Comparison of ENCODE assay signal across 16 cellular contexts in genomic region chr6:165891320-165891719, GRCh38.
A peak's percentile ranks its signal among the peaks of the same experiment; 100 is the strongest.
DNase-seq lines count a peak whose midpoint lies in the region; ATAC-seq and TF ChIP-seq lines count a peak whose summit lies in the region.
"Had no signal": no experiment of that assay in that cellular context is flagged by ENCODE, and none has a peak within 500 bp of the region (broad histone marks: within the 10 kb centered on the region; RNA-seq: fewer than 3 reads in every experiment).

No MANE protein-coding gene starts in this region.

- H3K27ac ChIP-seq in H9 (ENCODE audit: insufficient read length, low read depth, low read length) (no peak overlapping the region), brain microvascular endothelial cell (no peak overlapping the region), trophoblast cell (ENCODE audit: low read depth, low read length) (no peak overlapping the region)
- H3K27ac ChIP-seq: BLaER1, SK-N-MC had no signal

- no peak overlapping the region for H4K12ac ChIP-seq in trophoblast cell (ENCODE audit: low read depth, low read length)

- H4K8ac ChIP-seq in H9 (replicated peaks; ENCODE audit: insufficient read length, low read depth, low read length) (no peak overlapping the region), trophoblast cell (ENCODE audit: low read depth, low read length) (no peak overlapping the region)

- H3K18ac ChIP-seq in H9 (ENCODE audit: insufficient read length, low read depth, low read length) (no peak overlapping the region), trophoblast cell (ENCODE audit: low read length) (no peak overlapping the region)

- H2BK15ac ChIP-seq in H9 (ENCODE audit: low read depth, low read length): no peak overlapping the region

- H3K9ac ChIP-seq in H9 (ENCODE audit: extremely low read depth, insufficient read length, low read length) (no peak overlapping the region), trophoblast cell (ENCODE audit: low read length) (no peak overlapping the region)
- H3K9ac ChIP-seq: BLaER1 had no signal

- no peaks in the 10 kb centered on the region for H4K20me1 ChIP-seq in H9 (ENCODE audit: control insufficient read depth, insufficient read depth, insufficient read length)
- H4K20me1 ChIP-seq: BLaER1 had no signal

- no CpG with 5 or more reads among the region's 5 CpGs for WGBS in H9 (ENCODE audit: extremely low coverage, insufficient read length, low lambda C conversion rate)
- no CpG with 5 or more reads among the region's 5 CpGs for WGBS in trophoblast cell (ENCODE audit: extremely low coverage, insufficient coverage, insufficient read length)

- H3K23me2 ChIP-seq in H9 (ENCODE audit: insufficient read length, low read depth, low read length, poor library complexity, severe bottlenecking): no peaks in the 10 kb centered on the region

- no peaks in the 10 kb centered on the region for H3K4me1 ChIP-seq in H9 (ENCODE audit: insufficient read depth, low read length)
- no peaks in the 10 kb centered on the region for H3K4me1 ChIP-seq in trophoblast cell (ENCODE audit: control insufficient read depth in 1 of 2, insufficient read depth in 2 of 2, low read length in 2 of 2)
- H3K4me1 ChIP-seq: BLaER1 had no signal

- H3T11ph ChIP-seq in H9 (ENCODE audit: low read length): no peak overlapping the region

- H3K9me3 Mint-ChIP-seq in H9: peaks cover 13 to 15% of the 10 kb centered on the region in 2 experiments
- H3K9me3 Mint-ChIP-seq in activated T-helper 1 cell treated with anti-CD3 and anti-CD28 coated beads, Interleukin-12 subunit alpha, Interleukin-12 subunit beta, Interleukin-2, Interleukin-4 antibody, amounts not matched to agents 30 ng/mL and 10 ng/mL and 1 ng/mL, durations not matched to agents 14 hours and 24 hours and 36 hours: no peaks in the 10 kb centered on the region

- in situ Hi-C loops in brain microvascular endothelial cell (cut with HindIII; ENCODE audit: low pct_ligation_motif_present, low sequenced_read_pairs): loop anchor here (25.0 kb wide), 1 partner anchor 196 kb away; no protein-coding TSS in a partner anchor

- H3K4me2 ChIP-seq in H9 (ENCODE audit: insufficient read depth, insufficient read length, low read length) (no peak overlapping the region), trophoblast cell (ENCODE audit: low read length) (no peak overlapping the region)
- H3K4me2 ChIP-seq: BLaER1 had no signal

- H4K5ac ChIP-seq in H9 (ENCODE audit: insufficient read length, low read depth, low read length): no peak overlapping the region

- ATAC-seq in left cardiac atrium: no peak
- ATAC-seq: CD8-positive, alpha-beta T cell had no signal

- H3K9me3 ChIP-seq in H9 (ENCODE audit: control insufficient read depth, low read depth, low read length) (peaks cover 6% of the 10 kb centered on the region), trophoblast cell (ENCODE audit: insufficient read depth, low read depth, low read length) (peaks cover 1% of the 10 kb centered on the region)

- H3K23ac ChIP-seq in H9 (ENCODE audit: insufficient read length, low read depth, low read length) (no peak overlapping the region), trophoblast cell (ENCODE audit: low read length) (no peak overlapping the region)

- H2AK5ac ChIP-seq in H9 (ENCODE audit: insufficient read length, low read length): no peak overlapping the region
- H2AK5ac ChIP-seq in trophoblast cell (ENCODE audit: low read length): no peak overlapping the region

- DNase-seq in H9 (no peak), brain microvascular endothelial cell (no peak), fibroblast of pulmonary artery (ENCODE audit: low read depth) (no peak), retinal pigment epithelial cell (ENCODE audit: low read depth) (no peak), trophoblast cell (no peak), left cardiac atrium (no peak)
- DNase-seq in activated T-helper 1 cell treated with anti-CD3 and anti-CD28 coated beads, Interleukin-12 subunit alpha, Interleukin-12 subunit beta, Interleukin-2, Interleukin-4 antibody, amounts not matched to agents 30 ng/mL and 10 ng/mL and 1 ng/mL, durations not matched to agents 14 hours and 24 hours and 36 hours (ENCODE audit: low spot score): no peak
- DNase-seq: CD8-positive, alpha-beta T cell; DMS79 treated with DMSO at 0.1 percent for 48 hours; H7; NCI-H187; NCI-H345; Right ventricle myocardium superior had no signal

- peaks cover 46% of the 10 kb centered on the region for H3K27me3 Mint-ChIP-seq in H9 (ENCODE audit: low read depth)
- H3K27me3 Mint-ChIP-seq in activated T-helper 1 cell treated with anti-CD3 and anti-CD28 coated beads, Interleukin-12 subunit alpha, Interleukin-12 subunit beta, Interleukin-2, Interleukin-4 antibody, amounts not matched to agents 30 ng/mL and 10 ng/mL and 1 ng/mL, durations not matched to agents 14 hours and 24 hours and 36 hours (ENCODE audit: insufficient read depth): no peaks in the 10 kb centered on the region
- H3K27me3 Mint-ChIP-seq: IgD-negative memory B cell had no signal

- peaks cover 4 to 17% (median 8%) of the 10 kb centered on the region in 3 experiments; a peak in 6 of 7 replicates for H3K36me3 Mint-ChIP-seq in H9 (ENCODE audit: insufficient read depth in 1 of 3, low read depth in 3 of 3)
- no peaks in the 10 kb centered on the region for H3K36me3 Mint-ChIP-seq in activated T-helper 1 cell treated with anti-CD3 and anti-CD28 coated beads, Interleukin-12 subunit alpha, Interleukin-12 subunit beta, Interleukin-2, Interleukin-4 antibody, amounts not matched to agents 30 ng/mL and 10 ng/mL and 1 ng/mL, durations not matched to agents 14 hours and 24 hours and 36 hours (ENCODE audit: low read depth)
- H3K36me3 Mint-ChIP-seq: CD8-positive, alpha-beta T cell; IgD-negative memory B cell had no signal

- H3K56ac ChIP-seq in H9 (ENCODE audit: insufficient read length, low read depth, low read length): no peak overlapping the region

- H3K27ac Mint-ChIP-seq in H9: no peak overlapping the region
- no peak overlapping the region for H3K27ac Mint-ChIP-seq in activated T-helper 1 cell treated with anti-CD3 and anti-CD28 coated beads, Interleukin-12 subunit alpha, Interleukin-12 subunit beta, Interleukin-2, Interleukin-4 antibody, amounts not matched to agents 30 ng/mL and 10 ng/mL and 1 ng/mL, durations not matched to agents 14 hours and 24 hours and 36 hours
- H3K27ac Mint-ChIP-seq: CD8-positive, alpha-beta T cell had no signal

- TF ChIP-seq CTCF in H9 (conservative IDR thresholded peaks at IDR 0.05): peak; percentile 34; the same call in 1 of the 3 replicates
- TF ChIP-seq CTCF in brain microvascular endothelial cell (IDR thresholded peaks at IDR 0.05; ENCODE audit: low read depth, low read length, missing control alignments): peak; percentile 36
- TF ChIP-seq CTCF in fibroblast of pulmonary artery (IDR thresholded peaks at IDR 0.05; ENCODE audit: low read length, missing control alignments): peak; percentile 5
- peak; percentile 18 for TF ChIP-seq CTCF in retinal pigment epithelial cell (conservative IDR thresholded peaks at IDR 0.05; ENCODE audit: low read depth, low read length)

- H4K91ac ChIP-seq in H9 (ENCODE audit: insufficient read length, low read depth, low read length) (no peak overlapping the region), trophoblast cell (ENCODE audit: low read depth, low read length) (no peak overlapping the region)

- no peak overlapping the region for H2BK120ac ChIP-seq in H9 (ENCODE audit: low read depth, low read length, poor library complexity, severe bottlenecking)
- H2BK120ac ChIP-seq in trophoblast cell (ENCODE audit: insufficient read depth, low read length, poor library complexity): no peak overlapping the region

- H3K27me3 ChIP-seq in H9 (ENCODE audit: insufficient read depth, low read length) (no peaks in the 10 kb centered on the region; the same call in 1 of the 2 replicates), brain microvascular endothelial cell (replicated peaks) (no peaks in the 10 kb centered on the region), trophoblast cell (ENCODE audit: insufficient read depth, low read length) (no peaks in the 10 kb centered on the region)
- H3K27me3 ChIP-seq: BLaER1 had no signal

- no peak overlapping the region for H2BK5ac ChIP-seq in H9 (ENCODE audit: insufficient read length, low read length)
- H2BK5ac ChIP-seq in trophoblast cell (ENCODE audit: low read depth, low read length, poor library complexity): no peak overlapping the region

- H3K14ac ChIP-seq in H9 (ENCODE audit: insufficient read depth, low read length): no peak overlapping the region
- no peak overlapping the region for H3K14ac ChIP-seq in trophoblast cell (ENCODE audit: low read length)

- no peak overlapping the region for H2BK12ac ChIP-seq in H9 (ENCODE audit: insufficient read length, low read depth, low read length)
- no peak overlapping the region for H2BK12ac ChIP-seq in trophoblast cell (ENCODE audit: low read length)

- H3K4me1 Mint-ChIP-seq in H9: peaks cover 0 to 7% of the 10 kb centered on the region in 2 experiments; a peak in 1 of 4 replicates
- no peaks in the 10 kb centered on the region for H3K4me1 Mint-ChIP-seq in activated T-helper 1 cell treated with anti-CD3 and anti-CD28 coated beads, Interleukin-12 subunit alpha, Interleukin-12 subunit beta, Interleukin-2, Interleukin-4 antibody, amounts not matched to agents 30 ng/mL and 10 ng/mL and 1 ng/mL, durations not matched to agents 14 hours and 24 hours and 36 hours (ENCODE audit: low read depth)
- H3K4me1 Mint-ChIP-seq: IgD-negative memory B cell had no signal

- H3K36me3 ChIP-seq in brain microvascular endothelial cell (replicated peaks) (no peaks in the 10 kb centered on the region), trophoblast cell (ENCODE audit: control insufficient read depth in 1 of 2, insufficient read depth in 2 of 2, low read length in 2 of 2) (no peaks in the 10 kb centered on the region)
- H3K36me3 ChIP-seq: BLaER1 had no signal

- H3K4me3 ChIP-seq in brain microvascular endothelial cell (ENCODE audit: low read depth, low read length): no peak overlapping the region
- H3K4me3 ChIP-seq in fibroblast of pulmonary artery (replicated peaks; ENCODE audit: low read depth, low read length): no peak overlapping the region
- no peak overlapping the region for H3K4me3 ChIP-seq in retinal pigment epithelial cell (ENCODE audit: low read length)
- H3K4me3 ChIP-seq in trophoblast cell (ENCODE audit: low read depth, low read length): no peak overlapping the region
- H3K4me3 ChIP-seq: BLaER1, SK-N-MC had no signal

- H3K4ac ChIP-seq in H9 (ENCODE audit: low read depth, low read length): no peak overlapping the region
- H3K4ac ChIP-seq in trophoblast cell (ENCODE audit: low read depth, low read length): no peak overlapping the region

- intact Hi-C loops in activated T-helper 1 cell treated with anti-CD3 and anti-CD28 coated beads, Interleukin-12 subunit alpha, Interleukin-12 subunit beta, Interleukin-2, Interleukin-4 antibody, amounts not matched to agents 30 ng/mL and 10 ng/mL and 1 ng/mL, durations not matched to agents 14 hours and 24 hours and 36 hours (cut with micrococcal nuclease): no loop called here
- intact Hi-C loops in left cardiac atrium (cut with DNase I): loop anchor here in 1 of 2 donors (10.0 kb wide), 1 partner anchor 93 kb away; no protein-coding TSS in a partner anchor

- no peak overlapping the region for H2AFZ ChIP-seq in H9 (ENCODE audit: low read length)
- H2AFZ ChIP-seq in trophoblast cell (ENCODE audit: insufficient read depth, low read length, poor library complexity): no peak overlapping the region

- no peaks in the 10 kb centered on the region for H3K79me1 ChIP-seq in H9 (ENCODE audit: insufficient read depth, low read depth, low read length, poor library complexity, severe bottlenecking)
- no peaks in the 10 kb centered on the region for H3K79me1 ChIP-seq in trophoblast cell (ENCODE audit: low read length)

- H2BK20ac ChIP-seq in H9 (ENCODE audit: low read depth, low read length, poor library complexity, severe bottlenecking): no peak overlapping the region

- no peak overlapping the region for H3K4me3 Mint-ChIP-seq in H9
- H3K4me3 Mint-ChIP-seq in activated T-helper 1 cell treated with anti-CD3 and anti-CD28 coated beads, Interleukin-12 subunit alpha, Interleukin-12 subunit beta, Interleukin-2, Interleukin-4 antibody, amounts not matched to agents 30 ng/mL and 10 ng/mL and 1 ng/mL, durations not matched to agents 14 hours and 24 hours and 36 hours: no peak overlapping the region
- H3K4me3 Mint-ChIP-seq: CD8-positive, alpha-beta T cell; IgD-negative memory B cell had no signal

- H3K79me2 ChIP-seq in H9 (ENCODE audit: insufficient read depth, low read length) (no peaks in the 10 kb centered on the region), trophoblast cell (ENCODE audit: control insufficient read depth, insufficient read depth, low read length, poor library complexity) (no peaks in the 10 kb centered on the region)
